Comparison of ENCODE assay signal across 13 cellular contexts in the genomic region with DNA sequence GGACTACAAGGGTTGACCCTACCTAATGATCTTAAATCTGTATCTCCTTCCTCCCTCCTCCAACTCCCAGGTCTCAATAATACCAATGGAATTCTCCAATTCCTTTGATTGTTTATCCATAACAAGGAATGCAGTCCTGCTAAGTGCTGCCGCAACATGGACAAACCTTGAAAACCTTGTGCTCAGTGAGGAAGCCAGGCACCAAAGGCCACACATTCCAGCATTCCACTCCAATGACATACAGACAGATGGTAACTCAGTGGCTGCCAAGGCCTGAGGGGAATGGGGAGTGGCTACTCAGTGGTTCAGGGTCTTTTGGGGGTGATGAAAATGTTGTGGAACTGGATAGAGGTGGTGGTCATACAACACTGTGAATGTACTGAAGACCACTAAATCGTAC. TPM values are rescaled to one million over a fixed set of nuclear protein-coding genes. Genes with fewer than 3 reads are reported as not detected.
DNase-seq lines count a peak whose midpoint lies in the region; ATAC-seq and TF ChIP-seq lines count a peak whose summit lies in the region.
"Had no signal": no experiment of that assay in that cellular context is flagged by ENCODE, and none has a peak within 500 bp of the region (broad histone marks: within the 10 kb centered on the region; RNA-seq: fewer than 3 reads in every experiment).

No MANE protein-coding gene starts in this region.

- no peak overlapping the region for H3K4me3 ChIP-seq in fibroblast of villous mesenchyme (ENCODE audit: low read depth, low read length)

- no peak for TF ChIP-seq CTCF in fibroblast of villous mesenchyme (IDR thresholded peaks at IDR 0.05; ENCODE audit: insufficient read depth, low read depth, low read length)

- ATAC-seq in GM19351 (IDR thresholded peaks at IDR 0.05; ENCODE audit: unreplicated experiment) = no peak
- ATAC-seq: foreskin keratinocyte, PC-3 had no signal

- peak; percentile 60 for DNase-seq in GM03348 (ENCODE audit: low spot score)
- peak; percentile 12 for DNase-seq in amniotic stem cell (lab: John Stamatoyannopoulos, UW)
- peak; percentile 47 for DNase-seq in fibroblast of villous mesenchyme (ENCODE audit: low read depth)
- DNase-seq in pulmonary artery endothelial cell (ENCODE audit: low read depth, low spot score) = peak; percentile 37
- DNase-seq in D341Med (ENCODE audit: low spot score) = no peak
- no peak for DNase-seq in 8988T
- DNase-seq: activated B cell treated with CpG ODN at 0.5 μM for 24 hours, COR-L47, NCI-H1436, PC-3 had no signal

RNA-seq across cellular contexts. Expression of gene HAUS7, which starts 10.4 kb away (rescaled TPM):
- total RNA-seq in fibroblast of villous mesenchyme = 10.8 and 16.8 TPM in 2 replicates
- 25.3 and 32.1 TPM in 2 replicates for total RNA-seq in pulmonary artery endothelial cell

RNA-seq across cellular contexts. Expression of gene TREX2, which starts 14.1 kb away (rescaled TPM):
- total RNA-seq in fibroblast of villous mesenchyme (1.9 and 3.0 TPM in 2 replicates), pulmonary artery endothelial cell (0.73 and 1.0 TPM in 2 replicates)

RNA-seq across cellular contexts. Expression of gene BGN, which starts 34.8 kb away (rescaled TPM):
- total RNA-seq in fibroblast of villous mesenchyme (14.7 and 62.5 TPM in 2 replicates), pulmonary artery endothelial cell (22.9 and 35.6 TPM in 2 replicates)
- total RNA-seq: activated B cell treated with CpG ODN at 0.5 μM for 24 hours, PC-3 had no signal

RNA-seq across cellular contexts. Expression of gene ZFP92, which starts 48.7 kb away (rescaled TPM):
- total RNA-seq in fibroblast of villous mesenchyme = 0.32 and 0.43 TPM in 2 replicates
- 1.1 and 1.6 TPM in 2 replicates for total RNA-seq in pulmonary artery endothelial cell
- total RNA-seq: PC-3 had no signal

RNA-seq across cellular contexts. Expression of gene ATP2B3, which starts 57.5 kb away (rescaled TPM):
- total RNA-seq in fibroblast of villous mesenchyme (not detected in 2 replicates), pulmonary artery endothelial cell (0.11 TPM in 1 of 2 replicates, not detected in the other)
- total RNA-seq: activated B cell treated with CpG ODN at 0.5 μM for 24 hours, foreskin keratinocyte, NCI-H460, PC-3 had no signal

Comparison
In these comparisons a context has a peak if more than half of its experiments do, and no peak if none do; other contexts are left out.
1. DNase-seq: peak in GM03348 (single experiment), amniotic stem cell (single experiment), fibroblast of villous mesenchyme (single experiment) and pulmonary artery endothelial cell (single experiment); none in D341Med (single experiment) and 8988T (single experiment).